In genomic region chr3:9810357-9810726, GRCh38 we compare ENCODE assay signal across 8 cellular contexts. TPM values are rescaled to one million over a fixed set of nuclear protein-coding genes. Genes with fewer than 3 reads are reported as not detected.
A peak's percentile ranks its signal among the peaks of the same experiment; 100 is the strongest.
DNase-seq lines count a peak whose midpoint lies in the region; ATAC-seq, FAIRE-seq and TF ChIP-seq lines count a peak whose summit lies in the region.

No MANE protein-coding gene starts in this region.

- WGBS in K562 (ENCODE audit: insufficient coverage, low coverage, missing lambda C conversion rate), result 87% methylated on average over 23 of the region's 25 CpGs
- WGBS in testis, 2 donors, result 0 to 1% methylated on average over 11 to 25 of the region's 25 CpGs

- no peak; the same call in none of the 2 replicates for TF ChIP-seq POLR2A in K562 (conservative IDR thresholded peaks at IDR 0.05)
- TF ChIP-seq POLR2A in testis (IDR thresholded peaks at IDR 0.05), result no peak

- in situ Hi-C loops in K562 (cut with MboI), result no loop called here

- peaks cover 53% of the 10 kb centered on the region for H3K36me3 Mint-ChIP-seq in activated CD4-positive, alpha-beta T cell treated with anti-CD3 and anti-CD28 coated beads for 36 hours (ENCODE audit: low read depth)

- H3K9ac ChIP-seq in K562 (ENCODE audit: insufficient read depth in 1 of 2, low read depth in 2 of 2, low read length in 2 of 2), result no peak overlapping the region

- H3K9me3 ChIP-seq in K562 (replicated peaks; ENCODE audit: control insufficient read depth, insufficient read depth, low read depth, low read length) (no peaks in the 10 kb centered on the region), testis (no peaks in the 10 kb centered on the region)

- H3K27ac ChIP-seq in K562 (ENCODE audit: extremely low read depth, low read depth, low read length), result no peak overlapping the region
- H3K27ac ChIP-seq in testis, result peak overlapping the region; percentile 84 to 91
- no peak overlapping the region for H3K27ac ChIP-seq in foreskin keratinocyte

- FAIRE-seq in K562 (lab: Jason Lieb, UNC), result no peak

- H3K27me3 ChIP-seq in K562 (ENCODE audit: control insufficient read depth in 2 of 2, insufficient read depth in 2 of 2, low read length in 2 of 2) (no peaks in the 10 kb centered on the region), testis (no peaks in the 10 kb centered on the region), foreskin keratinocyte (no peaks in the 10 kb centered on the region)

- DNase-seq in activated CD4-positive, alpha-beta T cell treated with anti-CD3 and anti-CD28 coated beads for 36 hours, result no peak
- no peak for DNase-seq in activated CD4-positive, alpha-beta T cell treated with anti-CD3 and anti-CD28 coated beads, Interleukin-2, amount 50 U/mL, for 48 hours
- DNase-seq in K562 (ENCODE audit: extremely low read depth in 1 of 4, low spot score in 3 of 4), result no peak
- DNase-seq in left colon, result no peak
- peak; percentile 30 for DNase-seq in testis
- no peak for DNase-seq in foreskin keratinocyte
- DNase-seq in D341Med (ENCODE audit: low spot score), result no peak

- no peak for TF ChIP-seq RAD21 in K562 (CRISPR knock-in tag; conservative IDR thresholded peaks at IDR 0.05 in 1 of 2, IDR thresholded peaks at IDR 0.05 in 1 of 2)

- POLR2A ChIA-PET in activated CD4-positive, alpha-beta T cell treated with anti-CD3 and anti-CD28 coated beads for 36 hours (lab: Charles Lee), result interaction anchor here (1.1 kb wide), 1 partner anchor 136 kb away, joined by 3 read pairs; no protein-coding TSS in a partner anchor
- POLR2A ChIA-PET in K562 (lab: Yijun Ruan, JAX), result interaction anchor here (0.6 kb wide), 1 partner anchor 221 kb away, joined by 3 read pairs; no protein-coding TSS in a partner anchor

- no TSS peak for BruUV-seq in K562 (replicated peaks; lab: Mats Ljungman, UMichigan)

- H3K4me1 Mint-ChIP-seq in activated CD4-positive, alpha-beta T cell treated with anti-CD3 and anti-CD28 coated beads for 36 hours, result peaks cover 34% of the 10 kb centered on the region

- CTCF ChIA-PET in activated CD4-positive, alpha-beta T cell treated with anti-CD3 and anti-CD28 coated beads for 36 hours (lab: Charles Lee), result no interaction called here
- CTCF ChIA-PET in K562 (lab: Yijun Ruan, JAX; ENCODE audit: low intra/inter-chr PET ratio), result no interaction called here

- no peaks in the 10 kb centered on the region for H3K79me2 ChIP-seq in K562 (ENCODE audit: control insufficient read depth, insufficient read depth, low read length)

- intact Hi-C loops in activated CD4-positive, alpha-beta T cell treated with anti-CD3 and anti-CD28 coated beads for 36 hours (cut with DNase I, micrococcal nuclease), result no loop called here
- intact Hi-C loops in K562 (cut with micrococcal nuclease) (no loop called here), left colon (cut with DNase I, micrococcal nuclease) (no loop called here), testis (cut with DNase I; ENCODE audit: low total_unique reads) (no loop called here)

- no peak overlapping the region for H2AFZ ChIP-seq in K562 (ENCODE audit: low read depth, low read length)

- peaks cover 73% of the 10 kb centered on the region; the same call in 2 of the 3 replicates for H3K36me3 ChIP-seq in K562 (ENCODE audit: control insufficient read depth, insufficient read depth, low read length)
- H3K36me3 ChIP-seq in testis (ENCODE audit: low read depth, missing control alignments), result no peaks in the 10 kb centered on the region

- no peaks in the 10 kb centered on the region for H3K9me3 Mint-ChIP-seq in activated CD4-positive, alpha-beta T cell treated with anti-CD3 and anti-CD28 coated beads for 36 hours (ENCODE audit: low read depth)

- no peak overlapping the region for H3K4me2 ChIP-seq in K562 (ENCODE audit: insufficient read depth, low read length)

- no peak for ATAC-seq in activated CD4-positive, alpha-beta T cell treated with anti-CD3 and anti-CD28 coated beads for 36 hours
- ATAC-seq in K562 (no peak), left colon (peak; percentile 2), foreskin keratinocyte (no peak), GM21717 (IDR thresholded peaks at IDR 0.05; ENCODE audit: unreplicated experiment) (no peak)

- 0 out of 2 replicates have a peak, but pooled peaks cover 3% of the 10 kb centered on the region for H4K20me1 ChIP-seq in K562 (replicated peaks; ENCODE audit: control insufficient read depth, insufficient read depth, low read length)

- H3K4me3 ChIP-seq in K562, result no peak overlapping the region
- H3K4me3 ChIP-seq in testis, result peak overlapping the region; percentile 79 to 81

- TF ChIP-seq CTCF in K562 (IDR thresholded peaks at IDR 0.05 in 2 of 3, conservative IDR thresholded peaks at IDR 0.05 in 1 of 3; ENCODE audit: insufficient read depth in 2 of 3, low read depth in 1 of 3, low read length in 3 of 3) (no peak), testis (IDR thresholded peaks at IDR 0.05) (no peak), foreskin keratinocyte (conservative IDR thresholded peaks at IDR 0.05) (no peak)

- H3K27ac Mint-ChIP-seq in activated CD4-positive, alpha-beta T cell treated with anti-CD3 and anti-CD28 coated beads for 36 hours, result no peak overlapping the region

- no peaks in the 10 kb centered on the region for H3K27me3 Mint-ChIP-seq in activated CD4-positive, alpha-beta T cell treated with anti-CD3 and anti-CD28 coated beads for 36 hours

- H3K9me1 ChIP-seq in K562 (ENCODE audit: control insufficient read depth, insufficient read depth, low read length), result no peaks in the 10 kb centered on the region

- peak overlapping the region; percentile 75 for H3K4me3 Mint-ChIP-seq in activated CD4-positive, alpha-beta T cell treated with anti-CD3 and anti-CD28 coated beads for 36 hours

- H3K4me1 ChIP-seq in K562 (replicated peaks in 1 of 2; ENCODE audit: control insufficient read depth in 2 of 2, insufficient read depth in 2 of 2, low read length in 2 of 2), result peaks cover 0 to 8% of the 10 kb centered on the region in 2 experiments; a peak in 2 of 5 replicates
- H3K4me1 ChIP-seq in testis, result peaks cover 12% of the 10 kb centered on the region
- peaks cover 6% of the 10 kb centered on the region for H3K4me1 ChIP-seq in foreskin keratinocyte

- TF ChIP-seq EP300 in K562 (IDR thresholded peaks at IDR 0.05; ENCODE audit: low read length), result no peak

RNA-seq across cellular contexts. Expression of gene TTLL3, which starts 0.3 kb away (rescaled TPM):
- total RNA-seq in activated CD4-positive, alpha-beta T cell treated with anti-CD3 and anti-CD28 coated beads for 36 hours, result 10 to 100 TPM; 47.5 to 49.8 TPM
- total RNA-seq in K562 (2011; cell fraction: chromatin; rRNA removed; ENCODE audit: low replicate concordance), result 652 and 1,082 TPM in 2 replicates
- 407 and 449 TPM in 2 replicates for total RNA-seq in K562 (2011; cell fraction: nucleolus; rRNA removed)
- 488 and 686 TPM in 2 replicates for total RNA-seq in K562 (2011; cell fraction: nucleoplasm; rRNA removed)
- total RNA-seq in K562 (2014; rRNA removed) (30.7 and 34.0 TPM in 2 replicates), K562 (2014; rRNA removed; fragmentation: Illumina TruSeq; extraction: Trizol) (28.7 and 33.0 TPM in 2 replicates), K562 (2015; rRNA removed; fragmentation: Illumina TruSeq; extraction: Trizol) (31.6 and 33.2 TPM in 2 replicates), K562 (2021) (53.7 and 63.6 TPM in 2 replicates), left colon (10 to 100 TPM; 40.2 to 47.1 TPM), testis (100 to 1,000 TPM; 142 to 163 TPM), foreskin keratinocyte (3.0 and 5.5 TPM in 2 replicates)
- polyA plus RNA-seq in K562 (2011; rRNA removed) (95.8 and 120 TPM in 2 replicates), K562 (2014; fragmentation: Illumina TruSeq; extraction: Trizol) (53.8 and 60.9 TPM in 2 replicates), K562 (2014; fragmentation: Nextera tagmentation; extraction: Ambion mirVana) (10 to 100 TPM in 1 of 2 experiments, 1 to 10 TPM in 1; 8.9 to 11.6 TPM), K562 (2014; rRNA removed) (72.7 and 106 TPM in 2 replicates), testis (ENCODE audit: insufficient read depth, low read depth, low replicate concordance) (104 TPM), foreskin keratinocyte (2.0 and 4.7 TPM in 2 replicates)
- polyA plus RNA-seq in K562 (2011; cell fraction: cytosol; rRNA removed), result 71.0 and 73.2 TPM in 2 replicates
- polyA plus RNA-seq in K562 (2011; cell fraction: nucleus; rRNA removed), result 641 and 948 TPM in 2 replicates
- polyA plus RNA-seq in K562 (2012), result 65.7 and 182 TPM in 2 replicates
- polyA minus RNA-seq in K562 (2011; rRNA and poly(A)+ RNA removed), result 99.7 and 103 TPM in 2 replicates
- 19.4 and 21.8 TPM in 2 replicates for polyA minus RNA-seq in K562 (2011; cell fraction: cytosol; rRNA and poly(A)+ RNA removed)
- polyA minus RNA-seq in K562 (2011; cell fraction: nucleus; rRNA and poly(A)+ RNA removed), result 133 and 150 TPM in 2 replicates

RNA-seq across cellular contexts. Expression of gene ARPC4, which starts 17.5 kb away (rescaled TPM):
- 100 to 1,000 TPM; 164 to 231 TPM for total RNA-seq in activated CD4-positive, alpha-beta T cell treated with anti-CD3 and anti-CD28 coated beads for 36 hours
- 240 and 326 TPM in 2 replicates for total RNA-seq in K562 (2011; cell fraction: chromatin; rRNA removed; ENCODE audit: low replicate concordance)
- 165 and 200 TPM in 2 replicates for total RNA-seq in K562 (2011; cell fraction: nucleolus; rRNA removed)
- 225 and 232 TPM in 2 replicates for total RNA-seq in K562 (2011; cell fraction: nucleoplasm; rRNA removed)
- total RNA-seq in K562 (2014; rRNA removed), result 138 and 139 TPM in 2 replicates
- total RNA-seq in K562 (2014; rRNA removed; fragmentation: Illumina TruSeq; extraction: Trizol), result 132 and 143 TPM in 2 replicates
- 118 and 131 TPM in 2 replicates for total RNA-seq in K562 (2015; rRNA removed; fragmentation: Illumina TruSeq; extraction: Trizol)
- 153 and 154 TPM in 2 replicates for total RNA-seq in K562 (2021)
- 60.3 and 106 TPM in 2 replicates for polyA plus RNA-seq in K562 (2011; rRNA removed)
- 69.7 and 88.3 TPM in 2 replicates for polyA plus RNA-seq in K562 (2011; cell fraction: cytosol; rRNA removed)
- 76.1 and 100.0 TPM in 2 replicates for polyA plus RNA-seq in K562 (2011; cell fraction: nucleus; rRNA removed)
- 106 and 149 TPM in 2 replicates for polyA plus RNA-seq in K562 (2012)
- polyA plus RNA-seq in K562 (2014; fragmentation: Illumina TruSeq; extraction: Trizol), result 119 and 128 TPM in 2 replicates
- polyA plus RNA-seq in K562 (2014; fragmentation: Nextera tagmentation; extraction: Ambion mirVana), result 10 to 100 TPM; 20.1 to 28.1 TPM
- 112 and 129 TPM in 2 replicates for polyA plus RNA-seq in K562 (2014; rRNA removed)
- polyA minus RNA-seq in K562 (2011; rRNA and poly(A)+ RNA removed), result 147 and 187 TPM in 2 replicates
- polyA minus RNA-seq in K562 (2011; cell fraction: cytosol; rRNA and poly(A)+ RNA removed), result 104 and 125 TPM in 2 replicates
- 79.2 and 112 TPM in 2 replicates for polyA minus RNA-seq in K562 (2011; cell fraction: nucleus; rRNA and poly(A)+ RNA removed)
- 100 to 1,000 TPM; 215 to 222 TPM for total RNA-seq in left colon
- 100 to 1,000 TPM; 108 to 124 TPM for total RNA-seq in testis
- 99.6 TPM for polyA plus RNA-seq in testis (ENCODE audit: insufficient read depth, low read depth, low replicate concordance)
- 140 and 146 TPM in 2 replicates for total RNA-seq in foreskin keratinocyte
- 165 and 174 TPM in 2 replicates for polyA plus RNA-seq in foreskin keratinocyte

RNA-seq across cellular contexts. Expression of gene TADA3, which starts 18.1 kb away (rescaled TPM):
- 10 to 100 TPM; 80.7 to 96.4 TPM for total RNA-seq in activated CD4-positive, alpha-beta T cell treated with anti-CD3 and anti-CD28 coated beads for 36 hours
- 29.0 and 52.4 TPM in 2 replicates for total RNA-seq in K562 (2011; cell fraction: chromatin; rRNA removed; ENCODE audit: low replicate concordance)
- total RNA-seq in K562 (2011; cell fraction: nucleolus; rRNA removed), result 42.1 and 48.7 TPM in 2 replicates
- total RNA-seq in K562 (2011; cell fraction: nucleoplasm; rRNA removed), result 34.6 and 42.7 TPM in 2 replicates
- 110 and 136 TPM in 2 replicates for total RNA-seq in K562 (2014; rRNA removed)
- 32.7 and 40.6 TPM in 2 replicates for total RNA-seq in K562 (2014; rRNA removed; fragmentation: Illumina TruSeq; extraction: Trizol)
- total RNA-seq in K562 (2015; rRNA removed; fragmentation: Illumina TruSeq; extraction: Trizol), result 74.5 and 74.8 TPM in 2 replicates
- 85.8 and 89.7 TPM in 2 replicates for total RNA-seq in K562 (2021)
- 60.6 and 62.8 TPM in 2 replicates for polyA plus RNA-seq in K562 (2011; rRNA removed)
- polyA plus RNA-seq in K562 (2011; cell fraction: cytosol; rRNA removed), result 74.1 and 114 TPM in 2 replicates
- polyA plus RNA-seq in K562 (2011; cell fraction: nucleus; rRNA removed), result 61.6 and 83.0 TPM in 2 replicates
- 75.7 and 143 TPM in 2 replicates for polyA plus RNA-seq in K562 (2012)
- polyA plus RNA-seq in K562 (2014; fragmentation: Illumina TruSeq; extraction: Trizol), result 97.8 and 103 TPM in 2 replicates
- polyA plus RNA-seq in K562 (2014; fragmentation: Nextera tagmentation; extraction: Ambion mirVana), result 1 to 10 TPM; 4.1 to 6.3 TPM
- polyA plus RNA-seq in K562 (2014; rRNA removed), result 91.6 and 94.0 TPM in 2 replicates
- 29.9 and 37.5 TPM in 2 replicates for polyA minus RNA-seq in K562 (2011; rRNA and poly(A)+ RNA removed)
- 52.9 and 57.8 TPM in 2 replicates for polyA minus RNA-seq in K562 (2011; cell fraction: cytosol; rRNA and poly(A)+ RNA removed)
- 19.1 and 22.5 TPM in 2 replicates for polyA minus RNA-seq in K562 (2011; cell fraction: nucleus; rRNA and poly(A)+ RNA removed)
- 10 to 100 TPM; 54.1 to 67.0 TPM for total RNA-seq in left colon
- total RNA-seq in testis, result 100 to 1,000 TPM in 1 of 2 donors, 10 to 100 TPM in 1; 94.6 to 123 TPM
- 123 TPM for polyA plus RNA-seq in testis (ENCODE audit: insufficient read depth, low read depth, low replicate concordance)
- 56.0 and 56.1 TPM in 2 replicates for total RNA-seq in foreskin keratinocyte
- polyA plus RNA-seq in foreskin keratinocyte, result 63.8 and 66.4 TPM in 2 replicates

RNA-seq across cellular contexts. Expression of gene RPUSD3, which starts 33.5 kb away (rescaled TPM):
- total RNA-seq in activated CD4-positive, alpha-beta T cell treated with anti-CD3 and anti-CD28 coated beads for 36 hours, result 10 to 100 TPM; 79.2 to 81.5 TPM
- 79.3 and 118 TPM in 2 replicates for total RNA-seq in K562 (2011; cell fraction: chromatin; rRNA removed; ENCODE audit: low replicate concordance)
- total RNA-seq in K562 (2011; cell fraction: nucleolus; rRNA removed), result 76.7 and 80.0 TPM in 2 replicates
- total RNA-seq in K562 (2011; cell fraction: nucleoplasm; rRNA removed), result 76.9 and 87.5 TPM in 2 replicates
- total RNA-seq in K562 (2014; rRNA removed) (73.0 and 90.5 TPM in 2 replicates), K562 (2014; rRNA removed; fragmentation: Illumina TruSeq; extraction: Trizol) (44.3 and 55.8 TPM in 2 replicates), K562 (2015; rRNA removed; fragmentation: Illumina TruSeq; extraction: Trizol) (51.5 and 59.3 TPM in 2 replicates), K562 (2021) (99.0 and 100 TPM in 2 replicates), left colon (10 to 100 TPM; 27.3 to 29.9 TPM), testis (10 to 100 TPM; 53.3 to 63.4 TPM), foreskin keratinocyte (56.4 and 62.2 TPM in 2 replicates)
- polyA plus RNA-seq in K562 (2011; rRNA removed) (56.1 and 104 TPM in 2 replicates), K562 (2014; fragmentation: Illumina TruSeq; extraction: Trizol) (98.2 and 119 TPM in 2 replicates), K562 (2014; fragmentation: Nextera tagmentation; extraction: Ambion mirVana) (10 to 100 TPM; 13.8 to 26.4 TPM), K562 (2014; rRNA removed) (66.6 and 76.8 TPM in 2 replicates), testis (ENCODE audit: insufficient read depth, low read depth, low replicate concordance) (124 TPM), foreskin keratinocyte (78.4 and 85.1 TPM in 2 replicates)
- polyA plus RNA-seq in K562 (2011; cell fraction: cytosol; rRNA removed), result 77.0 and 146 TPM in 2 replicates
- polyA plus RNA-seq in K562 (2011; cell fraction: nucleus; rRNA removed), result 62.9 and 99.5 TPM in 2 replicates
- polyA plus RNA-seq in K562 (2012), result 69.4 and 77.4 TPM in 2 replicates
- 42.4 and 42.7 TPM in 2 replicates for polyA minus RNA-seq in K562 (2011; rRNA and poly(A)+ RNA removed)
- 33.5 and 40.3 TPM in 2 replicates for polyA minus RNA-seq in K562 (2011; cell fraction: cytosol; rRNA and poly(A)+ RNA removed)
- 26.7 and 27.1 TPM in 2 replicates for polyA minus RNA-seq in K562 (2011; cell fraction: nucleus; rRNA and poly(A)+ RNA removed)

RNA-seq across cellular contexts. Expression of gene CAMK1, which starts 40.6 kb away (rescaled TPM):
- 10 to 100 TPM; 48.4 to 53.1 TPM for total RNA-seq in activated CD4-positive, alpha-beta T cell treated with anti-CD3 and anti-CD28 coated beads for 36 hours
- total RNA-seq in K562 (2011; cell fraction: chromatin; rRNA removed; ENCODE audit: low replicate concordance), result 2.0 and 4.8 TPM in 2 replicates
- 4.2 and 4.6 TPM in 2 replicates for total RNA-seq in K562 (2011; cell fraction: nucleolus; rRNA removed)
- total RNA-seq in K562 (2011; cell fraction: nucleoplasm; rRNA removed), result 2.3 and 3.2 TPM in 2 replicates
- total RNA-seq in K562 (2014; rRNA removed) (10.7 and 13.9 TPM in 2 replicates), K562 (2014; rRNA removed; fragmentation: Illumina TruSeq; extraction: Trizol) (4.4 and 4.7 TPM in 2 replicates), K562 (2015; rRNA removed; fragmentation: Illumina TruSeq; extraction: Trizol) (6.1 and 6.6 TPM in 2 replicates), K562 (2021) (5.2 and 6.2 TPM in 2 replicates), left colon (10 to 100 TPM in 1 of 2 donors, 1 to 10 TPM in 1; 8.2 to 10.9 TPM), testis (100 to 1,000 TPM; 127 to 185 TPM), foreskin keratinocyte (6.6 and 9.3 TPM in 2 replicates)
- polyA plus RNA-seq in K562 (2011; rRNA removed) (7.3 and 8.4 TPM in 2 replicates), K562 (2014; fragmentation: Illumina TruSeq; extraction: Trizol) (6.0 and 6.2 TPM in 2 replicates), K562 (2014; fragmentation: Nextera tagmentation; extraction: Ambion mirVana) (under 1 TPM; 0.23 to 0.39 TPM), K562 (2014; rRNA removed) (7.7 and 10.6 TPM in 2 replicates), testis (ENCODE audit: insufficient read depth, low read depth, low replicate concordance) (62.7 TPM), foreskin keratinocyte (8.7 and 10.7 TPM in 2 replicates)
- 5.8 and 12.1 TPM in 2 replicates for polyA plus RNA-seq in K562 (2011; cell fraction: cytosol; rRNA removed)
- 6.0 and 9.9 TPM in 2 replicates for polyA plus RNA-seq in K562 (2011; cell fraction: nucleus; rRNA removed)
- polyA plus RNA-seq in K562 (2012), result 7.7 and 9.7 TPM in 2 replicates
- 2.6 and 2.9 TPM in 2 replicates for polyA minus RNA-seq in K562 (2011; rRNA and poly(A)+ RNA removed)
- 3.1 and 3.6 TPM in 2 replicates for polyA minus RNA-seq in K562 (2011; cell fraction: cytosol; rRNA and poly(A)+ RNA removed)
- polyA minus RNA-seq in K562 (2011; cell fraction: nucleus; rRNA and poly(A)+ RNA removed), result 1.3 and 2.4 TPM in 2 replicates

Comparison
In these comparisons a context has a peak if more than half of its experiments do, and no peak if none do; other contexts are left out.
1. H3K27ac ChIP-seq: peak in testis (2 of 2); none in K562 (single experiment) and foreskin keratinocyte (single experiment).